10 cellular contexts compared by ENCODE assay signal in genomic region chr3:28242519-28242918, GRCh38. TPM values are rescaled to one million over a fixed set of nuclear protein-coding genes. Genes with fewer than 3 reads are reported as not detected.
DNase-seq lines count a peak whose midpoint lies in the region; ATAC-seq and TF ChIP-seq lines count a peak whose summit lies in the region.
"Had no signal": no experiment of that assay in that cellular context is flagged by ENCODE, and none has a peak within 500 bp of the region (broad histone marks: within the 10 kb centered on the region; RNA-seq: fewer than 3 reads in every experiment).

No MANE protein-coding gene starts in this region.

- H3K9me3 ChIP-seq in liver (ENCODE audit: control insufficient read depth in 4 of 4, low read length in 3 of 4): no peaks in the 10 kb centered on the region

- H3K4me1 Mint-ChIP-seq in activated T-cell treated with anti-CD3 and anti-CD28 coated beads, Interleukin-2, amount 50 U/mL, for 72 hours (ENCODE audit: low read depth): peaks cover 45% of the 10 kb centered on the region
- H3K4me1 Mint-ChIP-seq in activated naive CD8-positive, alpha-beta T cell treated with anti-CD3 and anti-CD28 coated beads, Interleukin-2, amount 50 U/mL, for 24 hours: peaks cover 59% of the 10 kb centered on the region
- peaks cover 35% of the 10 kb centered on the region for H3K4me1 Mint-ChIP-seq in type B pancreatic cell (ENCODE audit: unreplicated experiment)

- no peaks in the 10 kb centered on the region for H3K27me3 ChIP-seq in liver (ENCODE audit: control insufficient read depth in 4 of 4, insufficient read depth in 4 of 4, low read length in 3 of 4)

- TF ChIP-seq CTCF in liver (IDR thresholded peaks at IDR 0.05; ENCODE audit: low read depth, low read length, missing input control) (no peak), type B pancreatic cell (conservative IDR thresholded peaks at IDR 0.05) (no peak)

- TF ChIP-seq RAD21 in liver (IDR thresholded peaks at IDR 0.05): no peak

- peaks cover 1 to 21% (median 10%) of the 10 kb centered on the region in 4 donors for H3K4me1 ChIP-seq in liver (ENCODE audit: control insufficient read depth in 4 of 4, insufficient read depth in 4 of 4, low read length in 3 of 4)

- peak overlapping the region in 1 of 2 donors; percentile 93 for H3K9ac ChIP-seq in liver (ENCODE audit: low read depth in 1 of 2, low read length in 2 of 2)

- H3K27ac Mint-ChIP-seq in activated T-cell treated with anti-CD3 and anti-CD28 coated beads, Interleukin-2, amount 50 U/mL, for 72 hours: peak overlapping the region; percentile 92
- H3K27ac Mint-ChIP-seq in activated naive CD8-positive, alpha-beta T cell treated with anti-CD3 and anti-CD28 coated beads, Interleukin-2, amount 50 U/mL, for 24 hours: peak overlapping the region; percentile 91
- peak overlapping the region; percentile 91 for H3K27ac Mint-ChIP-seq in type B pancreatic cell

- peak overlapping the region; percentile 85 to 94 (median 90) for H3K4me3 ChIP-seq in liver (ENCODE audit: low read depth in 1 of 3, low read length in 3 of 3)

- no peak for ATAC-seq in activated T-cell treated with anti-CD3 and anti-CD28 coated beads, Interleukin-2, amount 50 U/mL, for 72 hours (replicated peaks in 1 of 2)
- ATAC-seq in activated naive CD8-positive, alpha-beta T cell treated with anti-CD3 and anti-CD28 coated beads, Interleukin-2, amount 50 U/mL, for 24 hours: no peak
- ATAC-seq in HG03159 (IDR thresholded peaks at IDR 0.05; ENCODE audit: unreplicated experiment): no peak
- ATAC-seq in GM18511 (IDR thresholded peaks at IDR 0.05; ENCODE audit: unreplicated experiment): no peak

- H3K4me3 Mint-ChIP-seq in activated T-cell treated with anti-CD3 and anti-CD28 coated beads, Interleukin-2, amount 50 U/mL, for 72 hours: peak overlapping the region; percentile 94 to 98
- H3K4me3 Mint-ChIP-seq in activated naive CD8-positive, alpha-beta T cell treated with anti-CD3 and anti-CD28 coated beads, Interleukin-2, amount 50 U/mL, for 24 hours: peak overlapping the region; percentile 93
- H3K4me3 Mint-ChIP-seq in type B pancreatic cell: peak overlapping the region; percentile 95

- peaks cover 1 to 2% of the 10 kb centered on the region in 2 donors for H3K9me3 Mint-ChIP-seq in activated T-cell treated with anti-CD3 and anti-CD28 coated beads, Interleukin-2, amount 50 U/mL, for 72 hours
- peaks cover 6% of the 10 kb centered on the region for H3K9me3 Mint-ChIP-seq in activated naive CD8-positive, alpha-beta T cell treated with anti-CD3 and anti-CD28 coated beads, Interleukin-2, amount 50 U/mL, for 24 hours
- H3K9me3 Mint-ChIP-seq in type B pancreatic cell: peaks cover 9% of the 10 kb centered on the region

- H3K36me3 Mint-ChIP-seq in activated T-cell treated with anti-CD3 and anti-CD28 coated beads, Interleukin-2, amount 50 U/mL, for 72 hours (ENCODE audit: insufficient read depth in 2 of 2): peaks cover 4 to 8% of the 10 kb centered on the region in 2 donors
- peaks cover 10% of the 10 kb centered on the region for H3K36me3 Mint-ChIP-seq in activated naive CD8-positive, alpha-beta T cell treated with anti-CD3 and anti-CD28 coated beads, Interleukin-2, amount 50 U/mL, for 24 hours (ENCODE audit: low read depth)
- H3K36me3 Mint-ChIP-seq in type B pancreatic cell: peaks cover 18% of the 10 kb centered on the region

- 95% methylated on average over 3 of the region's 3 CpGs for WGBS in liver

- no peaks in the 10 kb centered on the region for H3K27me3 Mint-ChIP-seq in activated T-cell treated with anti-CD3 and anti-CD28 coated beads, Interleukin-2, amount 50 U/mL, for 72 hours (ENCODE audit: low read depth)
- no peaks in the 10 kb centered on the region for H3K27me3 Mint-ChIP-seq in activated naive CD8-positive, alpha-beta T cell treated with anti-CD3 and anti-CD28 coated beads, Interleukin-2, amount 50 U/mL, for 24 hours
- no peaks in the 10 kb centered on the region for H3K27me3 Mint-ChIP-seq in type B pancreatic cell

- H3K36me3 ChIP-seq in liver (ENCODE audit: control insufficient read depth in 4 of 4, insufficient read depth in 3 of 4, low read depth in 1 of 4, low read length in 3 of 4): no peaks in the 10 kb centered on the region

- no peak for DNase-seq in activated T-cell treated with anti-CD3 and anti-CD28 coated beads, Interleukin-2, amount 50 U/mL, for 72 hours
- no peak for DNase-seq in activated T-cell treated with anti-CD3 and anti-CD28 coated beads, Interleukin-2, amount 50 U/mL, for 48 hours
- DNase-seq in activated naive CD8-positive, alpha-beta T cell treated with anti-CD3 and anti-CD28 coated beads, Interleukin-2, amount 50 U/mL, for 24 hours: no peak
- DNase-seq in type B pancreatic cell (ENCODE audit: extremely low spot score, unreplicated experiment) (no peak), NCI-H1930 (lab: John Stamatoyannopoulos, UW) (no peak)
- DNase-seq: cortex of kidney; stimulated activated CD4-positive, alpha-beta T cell treated with anti-CD3 and anti-CD28 coated beads, Interleukin-2, amount 100 ng/mL, for 24 hours had no signal

- H3K27ac ChIP-seq in liver (ENCODE audit: low read depth in 1 of 2, low read length in 2 of 2): peak overlapping the region in 1 of 2 donors; percentile 89

TF ChIP-seq in liver, 16 proteins besides CTCF, POLR2A, EP300 and RAD21:
- TF ChIP-seq RXRA (IDR thresholded peaks at IDR 0.05): no peak
- no peak for TF ChIP-seq FOXA2 (IDR thresholded peaks at IDR 0.05)
- TF ChIP-seq ZBTB33 (IDR thresholded peaks at IDR 0.05): no peak
- no peak for TF ChIP-seq FOXA1 (IDR thresholded peaks at IDR 0.05)
- no peak for TF ChIP-seq NR2F2 (IDR thresholded peaks at IDR 0.05)
- TF ChIP-seq SP1 (IDR thresholded peaks at IDR 0.05): no peak
- TF ChIP-seq GABPA (IDR thresholded peaks at IDR 0.05 in 1 of 2, conservative IDR thresholded peaks at IDR 0.05 in 1 of 2): no peak
- TF ChIP-seq MAX (IDR thresholded peaks at IDR 0.05): no peak
- no peak for TF ChIP-seq HNF4G (IDR thresholded peaks at IDR 0.05)
- TF ChIP-seq REST (IDR thresholded peaks at IDR 0.05): no peak
- no peak for TF ChIP-seq EGR1 (IDR thresholded peaks at IDR 0.05; ENCODE audit: low read depth in 2 of 2)
- no peak for TF ChIP-seq HNF4A (conservative IDR thresholded peaks at IDR 0.05)
- no peak for TF ChIP-seq ATF3 (IDR thresholded peaks at IDR 0.05)
- no peak for TF ChIP-seq JUND (IDR thresholded peaks at IDR 0.05)
- no peak for TF ChIP-seq TAF1 (conservative IDR thresholded peaks at IDR 0.05)
- no peak for TF ChIP-seq YY1 (IDR thresholded peaks at IDR 0.05)
TF ChIP-seq in liver: peak in this region for 0.

RNA-seq across cellular contexts. Expression of gene CMC1, which starts 1.1 kb away (rescaled TPM):
- total RNA-seq in activated T-cell treated with anti-CD3 and anti-CD28 coated beads, Interleukin-2, amount 50 U/mL, for 72 hours: 10 to 100 TPM; 22.8 to 24.2 TPM
- total RNA-seq in liver (1 to 10 TPM; 4.2 TPM), type B pancreatic cell (ENCODE audit: low replicate concordance) (15.7 and 18.2 TPM in 2 replicates)
- polyA plus RNA-seq in liver: 10 to 100 TPM; 26.9 to 58.4 TPM
